In the genomic region with DNA sequence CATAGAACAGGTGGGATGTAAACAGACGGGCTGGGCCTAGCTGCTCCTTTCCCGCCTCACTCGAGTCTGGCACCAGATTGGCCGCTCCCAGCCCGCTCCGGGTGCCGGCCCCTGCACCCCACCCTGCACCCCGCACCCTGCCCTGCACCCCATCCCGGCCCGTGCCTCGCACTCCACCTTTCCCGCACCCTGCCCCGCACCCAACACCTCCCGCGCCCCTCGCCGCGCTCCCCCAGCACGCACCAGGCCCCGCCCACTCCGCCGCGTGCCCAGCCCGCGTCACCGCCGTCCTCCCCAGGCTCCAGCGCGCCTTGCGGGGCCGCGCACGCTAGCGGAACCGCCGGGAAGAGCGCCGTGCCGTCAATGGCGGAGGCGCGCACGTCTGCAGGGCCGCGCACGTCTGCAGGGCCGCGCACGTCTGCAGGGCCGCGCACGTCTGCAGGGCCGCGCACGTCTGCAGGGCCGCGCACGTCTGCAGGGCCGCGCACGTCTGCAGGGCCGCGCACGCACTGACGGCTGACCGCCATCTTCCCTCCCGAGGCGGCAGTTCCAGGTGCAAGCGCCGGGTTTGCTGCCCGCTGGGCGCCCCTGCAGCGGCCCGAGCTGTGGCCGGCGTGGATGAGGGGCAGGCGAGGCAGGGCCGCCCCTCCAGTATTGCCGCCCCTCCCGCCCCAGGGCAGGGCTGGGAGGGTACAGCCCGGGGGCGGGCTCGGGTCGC, we compare ENCODE assay signal across 1 cellular context.
TF ChIP-seq lines count a peak whose summit lies in the region.

TSS of gene UBE3C (plus strand) at position 503 of the 718 bp plus-strand sequence. CDS start 347 bp downstream, outside the sequence.

TF ChIP-seq in K562, 482 proteins besides CTCF, POLR2A, EP300 and RAD21 (continued from another document and continues in another):
- no peak for TF ChIP-seq CEBPZ (IDR thresholded peaks at IDR 0.05; ENCODE audit: borderline replicate concordance, low read depth, low read length)
- TF ChIP-seq HCFC1 (IDR thresholded peaks at IDR 0.05; ENCODE audit: low read depth, low read length): peak; percentile 69
- TF ChIP-seq SIRT6 (IDR thresholded peaks at IDR 0.05; ENCODE audit: low read depth, low read length): no peak
- no peak for TF ChIP-seq PHTF2 (CRISPR knock-in tag; IDR thresholded peaks at IDR 0.05)
- TF ChIP-seq ZNF197 (CRISPR knock-in tag; IDR thresholded peaks at IDR 0.05; ENCODE audit: low read depth): peak; percentile 100
- TF ChIP-seq MED1 (CRISPR knock-in tag; IDR thresholded peaks at IDR 0.05; ENCODE audit: borderline replicate concordance): no peak
- no peak; the same call in 1 of the 2 replicates for TF ChIP-seq NKRF (IDR thresholded peaks at IDR 0.05; ENCODE audit: borderline replicate concordance)
- TF ChIP-seq SRSF1 (IDR thresholded peaks at IDR 0.05; ENCODE audit: low read depth, low read length): no peak
- no peak for TF ChIP-seq HDAC3 (IDR thresholded peaks at IDR 0.05; ENCODE audit: borderline replicate concordance, partially characterized antibody)
- no peak for TF ChIP-seq RAD51 (IDR thresholded peaks at IDR 0.05; ENCODE audit: borderline replicate concordance, low read depth)
- TF ChIP-seq CHD1 (IDR thresholded peaks at IDR 0.05; ENCODE audit: low read length): no peak
- TF ChIP-seq PHB (CRISPR knock-in tag; IDR thresholded peaks at IDR 0.05): no peak
- no peak for TF ChIP-seq SMARCA4 (IDR thresholded peaks at IDR 0.05)
- no peak for TF ChIP-seq ZBTB49 (CRISPR knock-in tag; IDR thresholded peaks at IDR 0.05; ENCODE audit: borderline replicate concordance)
- TF ChIP-seq ID3 (CRISPR knock-in tag; IDR thresholded peaks at IDR 0.05): no peak; the same call in 1 of the 2 replicates
- TF ChIP-seq ID3 (tag; IDR thresholded peaks at IDR 0.05): peak; percentile 96
- no peak for TF ChIP-seq KDM1A (IDR thresholded peaks at IDR 0.05)
- TF ChIP-seq TCF15 (CRISPR knock-in tag; IDR thresholded peaks at IDR 0.05): 0 out of 2 replicates have a peak, but pooled peaks have one; percentile 67
- no peak for TF ChIP-seq MCM3 (IDR thresholded peaks at IDR 0.05)
- TF ChIP-seq HSF4 (CRISPR knock-in tag; IDR thresholded peaks at IDR 0.05; ENCODE audit: borderline replicate concordance): peak; percentile 88; the same call in 1 of the 2 replicates
- no peak for TF ChIP-seq TRIM24 (IDR thresholded peaks at IDR 0.05)
- TF ChIP-seq HDAC1 (IDR thresholded peaks at IDR 0.05): peak in 1 of 2 experiments; percentile 69; a peak in 2 of 4 replicates
- TF ChIP-seq DDX20 (tag; IDR thresholded peaks at IDR 0.05; ENCODE audit: low read depth): no peak
- TF ChIP-seq, protein P1, sequence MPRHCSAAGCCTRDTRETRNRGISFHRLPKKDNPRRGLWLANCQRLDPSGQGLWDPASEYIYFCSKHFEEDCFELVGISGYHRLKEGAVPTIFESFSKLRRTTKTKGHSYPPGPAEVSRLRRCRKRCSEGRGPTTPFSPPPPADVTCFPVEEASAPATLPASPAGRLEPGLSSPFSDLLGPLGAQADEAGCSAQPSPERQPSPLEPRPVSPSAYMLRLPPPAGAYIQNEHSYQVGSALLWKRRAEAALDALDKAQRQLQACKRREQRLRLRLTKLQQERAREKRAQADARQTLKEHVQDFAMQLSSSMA (CRISPR knock-in tag; IDR thresholded peaks at IDR 0.05): no peak; the same call in none of the 2 replicates
- TF ChIP-seq ELK1 (CRISPR knock-in tag; IDR thresholded peaks at IDR 0.05): no peak
- TF ChIP-seq ZNF12 (CRISPR knock-in tag; IDR thresholded peaks at IDR 0.05): peak; percentile 49; the same call in 1 of the 2 replicates
- TF ChIP-seq BDP1 (IDR thresholded peaks at IDR 0.05; ENCODE audit: insufficient read depth, insufficient read length): no peak
- TF ChIP-seq PPARD (CRISPR knock-in tag; IDR thresholded peaks at IDR 0.05): no peak
- TF ChIP-seq PCBP2 (IDR thresholded peaks at IDR 0.05; ENCODE audit: low read depth, low read length, poor library complexity, severe bottlenecking): no peak
- TF ChIP-seq NONO (IDR thresholded peaks at IDR 0.05; ENCODE audit: low read depth in 2 of 2, low read length in 1 of 2): peak; percentile 39 to 80; a peak in 2 of 4 replicates
- TF ChIP-seq, protein P2, sequence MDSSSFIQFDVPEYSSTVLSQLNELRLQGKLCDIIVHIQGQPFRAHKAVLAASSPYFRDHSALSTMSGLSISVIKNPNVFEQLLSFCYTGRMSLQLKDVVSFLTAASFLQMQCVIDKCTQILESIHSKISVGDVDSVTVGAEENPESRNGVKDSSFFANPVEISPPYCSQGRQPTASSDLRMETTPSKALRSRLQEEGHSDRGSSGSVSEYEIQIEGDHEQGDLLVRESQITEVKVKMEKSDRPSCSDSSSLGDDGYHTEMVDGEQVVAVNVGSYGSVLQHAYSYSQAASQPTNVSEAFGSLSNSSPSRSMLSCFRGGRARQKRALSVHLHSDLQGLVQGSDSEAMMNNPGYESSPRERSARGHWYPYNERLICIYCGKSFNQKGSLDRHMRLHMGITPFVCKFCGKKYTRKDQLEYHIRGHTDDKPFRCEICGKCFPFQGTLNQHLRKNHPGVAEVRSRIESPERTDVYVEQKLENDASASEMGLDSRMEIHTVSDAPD (CRISPR knock-in tag; IDR thresholded peaks at IDR 0.05): peak; percentile 22; the same call in 1 of the 2 replicates
- peak; percentile 67 for TF ChIP-seq ETS2 (tag; IDR thresholded peaks at IDR 0.05; ENCODE audit: borderline replicate concordance, poor library complexity, severe bottlenecking)
- TF ChIP-seq SRSF3 (IDR thresholded peaks at IDR 0.05; ENCODE audit: insufficient read depth, low read length): no peak
- no peak for TF ChIP-seq ZNF280A (IDR thresholded peaks at IDR 0.05; ENCODE audit: low read depth, partially characterized antibody)
- TF ChIP-seq ZNF764 (CRISPR knock-in tag; IDR thresholded peaks at IDR 0.05; ENCODE audit: low read depth): no peak
- TF ChIP-seq U2AF1 (optimal IDR thresholded peaks at IDR 0.05; ENCODE audit: low read depth, low read length): peak; percentile 18
- peak; percentile 76; the same call in 1 of the 2 replicates for TF ChIP-seq CBX1 (IDR thresholded peaks at IDR 0.05; ENCODE audit: low read depth)
- TF ChIP-seq NR4A1 (CRISPR knock-in tag; IDR thresholded peaks at IDR 0.05): peak; percentile 96; the same call in 1 of the 2 replicates
- peak; percentile 98 for TF ChIP-seq NR4A1 (tag; IDR thresholded peaks at IDR 0.05)
- TF ChIP-seq NUFIP1 (IDR thresholded peaks at IDR 0.05; ENCODE audit: partially characterized antibody): no peak
- peak; percentile 92 for TF ChIP-seq RBFOX2 (IDR thresholded peaks at IDR 0.05; ENCODE audit: low read depth, low read length)
